In genomic region chr11:117232911-117233409, GRCh38 we compare ENCODE assay signal across 8 cellular contexts. TPM values are rescaled to one million over a fixed set of nuclear protein-coding genes. Genes with fewer than 3 reads are reported as not detected.
A peak's percentile ranks its signal among the peaks of the same experiment; 100 is the strongest.
DNase-seq lines count a peak whose midpoint lies in the region; ATAC-seq and TF ChIP-seq lines count a peak whose summit lies in the region.

No MANE protein-coding gene starts in this region.

- CTCF ChIA-PET in OCI-LY7 (lab: Charles Lee; ENCODE audit: unreplicated experiment): no interaction called here

- H3K27ac ChIP-seq in OCI-LY7 (ENCODE audit: low read depth, low read length, poor library complexity, severe bottlenecking): peak overlapping the region; percentile 32
- peak overlapping the region; percentile 94 for H3K27ac ChIP-seq in colonic mucosa
- no peak overlapping the region for H3K27ac ChIP-seq in foreskin keratinocyte

- intact Hi-C loops in OCI-LY7 (cut with micrococcal nuclease; ENCODE audit: unreplicated experiment) (loop anchor here (1.0 to 5.0 kb wide), 5 partner anchors 55 to 461 kb away; partner anchors contain the start of genes BUD13, CEP164, PAFAH1B2 and SIDT2), colonic mucosa (cut with DNase I) (loop anchor here (5.0 kb wide), 1 partner anchor 94 kb away; the partner anchor contains the start of gene CEP164)

- H3K4me1 ChIP-seq in OCI-LY7 (ENCODE audit: insufficient read depth, low read length, poor library complexity, severe bottlenecking) (peaks cover 35% of the 10 kb centered on the region), colonic mucosa (peaks cover 6% of the 10 kb centered on the region), foreskin keratinocyte (peaks cover 6% of the 10 kb centered on the region)

- POLR2A ChIA-PET in OCI-LY7 (lab: Charles Lee): interaction anchor here (3.3 kb wide), 1 partner anchor 53 kb away, joined by 30 read pairs; the partner anchor contains the start of gene SIDT2

- TF ChIP-seq CTCF in OCI-LY7 (conservative IDR thresholded peaks at IDR 0.05; ENCODE audit: low read length) (no peak), colonic mucosa (IDR thresholded peaks at IDR 0.05) (no peak), type B pancreatic cell (conservative IDR thresholded peaks at IDR 0.05) (no peak), foreskin keratinocyte (conservative IDR thresholded peaks at IDR 0.05) (no peak)

- H3K4me3 Mint-ChIP-seq in memory B cell: peak overlapping the region; percentile 91
- peak overlapping the region; percentile 92 for H3K4me3 Mint-ChIP-seq in type B pancreatic cell

- H4K20me1 ChIP-seq in OCI-LY7 (ENCODE audit: insufficient read depth, low read length): no peaks in the 10 kb centered on the region

- ATAC-seq in memory B cell (ENCODE audit: low read depth) (no peak), foreskin keratinocyte (no peak), GM21723 (IDR thresholded peaks at IDR 0.05; ENCODE audit: unreplicated experiment) (no peak)

- H3K27ac Mint-ChIP-seq in memory B cell: peak overlapping the region; percentile 97
- peak overlapping the region; percentile 82 for H3K27ac Mint-ChIP-seq in type B pancreatic cell

- peak overlapping the region; percentile 77 to 92 for H3K9ac ChIP-seq in colonic mucosa (ENCODE audit: low read depth in 2 of 2, low read length in 2 of 2)

- H3K4me1 Mint-ChIP-seq in memory B cell (peaks cover 37% of the 10 kb centered on the region), type B pancreatic cell (ENCODE audit: unreplicated experiment) (peaks cover 30% of the 10 kb centered on the region)

- DNase-seq in DMS 273 (lab: John Stamatoyannopoulos, UW; ENCODE audit: unreplicated experiment): peak; percentile 31
- DNase-seq in DMS 273 treated with DMSO at 0.1 percent for 48 hours (lab: John Stamatoyannopoulos, UW): no peak
- DNase-seq in OCI-LY7 (ENCODE audit: low spot score): peak; percentile 29
- DNase-seq in colonic mucosa: no peak
- DNase-seq in memory B cell (ENCODE audit: low spot score in 2 of 2): no peak
- DNase-seq in type B pancreatic cell (ENCODE audit: extremely low spot score, unreplicated experiment): no peak
- no peak for DNase-seq in foreskin keratinocyte

- H3K36me3 ChIP-seq in OCI-LY7 (ENCODE audit: insufficient read depth, low read length) (peaks cover 26% of the 10 kb centered on the region), colonic mucosa (peaks cover 9% of the 10 kb centered on the region)

- peak overlapping the region; percentile 96 for H3K4me2 ChIP-seq in OCI-LY7 (ENCODE audit: low read length)

- peaks cover 37% of the 10 kb centered on the region for H3K79me2 ChIP-seq in OCI-LY7 (ENCODE audit: insufficient read depth, low read depth, low read length)

- H3K36me3 Mint-ChIP-seq in memory B cell (peaks cover 13% of the 10 kb centered on the region), type B pancreatic cell (no peaks in the 10 kb centered on the region)

- H3K9me3 ChIP-seq in OCI-LY7 (ENCODE audit: low read length) (no peaks in the 10 kb centered on the region), colonic mucosa (no peaks in the 10 kb centered on the region)

- H2AFZ ChIP-seq in OCI-LY7 (ENCODE audit: low read length): peak overlapping the region; percentile 20; the same call in 1 of the 2 replicates

- no peaks in the 10 kb centered on the region for H3K9me3 Mint-ChIP-seq in memory B cell
- H3K9me3 Mint-ChIP-seq in type B pancreatic cell: no peaks in the 10 kb centered on the region

- H3K27me3 ChIP-seq in colonic mucosa (no peaks in the 10 kb centered on the region), foreskin keratinocyte (no peaks in the 10 kb centered on the region)

- no TSS peak for BruUV-seq in OCI-LY7 (replicated peaks; lab: Mats Ljungman, UMichigan)

- H3K9me2 ChIP-seq in OCI-LY7 (ENCODE audit: insufficient read depth, low read length): no peaks in the 10 kb centered on the region

- H3K4me3 ChIP-seq in OCI-LY7 (ENCODE audit: low read depth, low read length, poor library complexity, severe bottlenecking): peak overlapping the region; percentile 99
- H3K4me3 ChIP-seq in colonic mucosa: peak overlapping the region; percentile 97

- no peaks in the 10 kb centered on the region for H3K27me3 Mint-ChIP-seq in memory B cell
- no peaks in the 10 kb centered on the region for H3K27me3 Mint-ChIP-seq in type B pancreatic cell

RNA-seq across cellular contexts. Expression of gene RNF214, which starts 0.5 kb away (rescaled TPM):
- total RNA-seq in OCI-LY7 (2014; rRNA removed; shearing (Covaris generic)): 10.9 and 11.2 TPM in 2 replicates
- total RNA-seq in OCI-LY7 (2022) (30.2 and 31.4 TPM in 2 replicates), colonic mucosa (10 to 100 TPM; 20.0 to 20.3 TPM), type B pancreatic cell (ENCODE audit: low replicate concordance) (29.0 and 34.7 TPM in 2 replicates), foreskin keratinocyte (12.3 and 15.1 TPM in 2 replicates)
- 8.3 and 8.4 TPM in 2 replicates for polyA plus RNA-seq in foreskin keratinocyte

RNA-seq across cellular contexts. Expression of gene PCSK7, which starts 1.1 kb away (rescaled TPM):
- total RNA-seq in OCI-LY7 (2014; rRNA removed; shearing (Covaris generic)): 44.1 and 45.4 TPM in 2 replicates
- 91.2 and 104 TPM in 2 replicates for total RNA-seq in OCI-LY7 (2022)
- total RNA-seq in colonic mucosa: 100 to 1,000 TPM; 111 to 195 TPM
- 54.6 and 61.1 TPM in 2 replicates for total RNA-seq in type B pancreatic cell (ENCODE audit: low replicate concordance)
- total RNA-seq in foreskin keratinocyte: 31.0 and 33.8 TPM in 2 replicates
- 20.8 and 23.3 TPM in 2 replicates for polyA plus RNA-seq in foreskin keratinocyte

RNA-seq across cellular contexts. Expression of gene TAGLN, which starts 33.8 kb away (rescaled TPM):
- 7.4 and 8.4 TPM in 2 replicates for total RNA-seq in OCI-LY7 (2014; rRNA removed; shearing (Covaris generic))
- 5.4 and 6.4 TPM in 2 replicates for total RNA-seq in OCI-LY7 (2022)
- 100 to 1,000 TPM in 1 of 2 donors, 10 to 100 TPM in 1; 86.8 to 989 TPM for total RNA-seq in colonic mucosa
- 97.9 and 106 TPM in 2 replicates for total RNA-seq in type B pancreatic cell (ENCODE audit: low replicate concordance)
- 12.3 and 12.7 TPM in 2 replicates for total RNA-seq in foreskin keratinocyte
- 16.2 and 19.0 TPM in 2 replicates for polyA plus RNA-seq in foreskin keratinocyte

RNA-seq across cellular contexts. Expression of gene SIDT2, which starts 54.4 kb away (rescaled TPM):
- total RNA-seq in OCI-LY7 (2014; rRNA removed; shearing (Covaris generic)): 18.3 and 18.6 TPM in 2 replicates
- 30.6 and 37.7 TPM in 2 replicates for total RNA-seq in OCI-LY7 (2022)
- total RNA-seq in colonic mucosa: 10 to 100 TPM; 42.9 to 69.3 TPM
- 53.1 and 62.0 TPM in 2 replicates for total RNA-seq in type B pancreatic cell (ENCODE audit: low replicate concordance)
- total RNA-seq in foreskin keratinocyte: 8.3 and 10.5 TPM in 2 replicates
- 8.1 and 8.3 TPM in 2 replicates for polyA plus RNA-seq in foreskin keratinocyte

RNA-seq across cellular contexts. Expression of gene BACE1-AS, which starts 58.2 kb away (rescaled TPM):
- 4.4 and 4.8 TPM in 2 replicates for total RNA-seq in OCI-LY7 (2014; rRNA removed; shearing (Covaris generic))
- total RNA-seq in OCI-LY7 (2022) (8.0 and 9.4 TPM in 2 replicates), colonic mucosa (1 to 10 TPM; 5.1 to 5.9 TPM), type B pancreatic cell (ENCODE audit: low replicate concordance) (5.9 and 12.8 TPM in 2 replicates), foreskin keratinocyte (3.6 and 3.9 TPM in 2 replicates)
- polyA plus RNA-seq in foreskin keratinocyte: 2.9 and 3.4 TPM in 2 replicates

Comparison
In these comparisons a context has a peak if more than half of its experiments do, and no peak if none do; other contexts are left out.
1. DNase-seq: peak in DMS 273 (single experiment) and OCI-LY7 (single experiment); none in DMS 273 treated with DMSO at 0.1 percent for 48 hours (single experiment), colonic mucosa (single experiment), memory B cell (0 of 2), type B pancreatic cell (single experiment) and foreskin keratinocyte (0 of 2).